In the genomic region with DNA sequence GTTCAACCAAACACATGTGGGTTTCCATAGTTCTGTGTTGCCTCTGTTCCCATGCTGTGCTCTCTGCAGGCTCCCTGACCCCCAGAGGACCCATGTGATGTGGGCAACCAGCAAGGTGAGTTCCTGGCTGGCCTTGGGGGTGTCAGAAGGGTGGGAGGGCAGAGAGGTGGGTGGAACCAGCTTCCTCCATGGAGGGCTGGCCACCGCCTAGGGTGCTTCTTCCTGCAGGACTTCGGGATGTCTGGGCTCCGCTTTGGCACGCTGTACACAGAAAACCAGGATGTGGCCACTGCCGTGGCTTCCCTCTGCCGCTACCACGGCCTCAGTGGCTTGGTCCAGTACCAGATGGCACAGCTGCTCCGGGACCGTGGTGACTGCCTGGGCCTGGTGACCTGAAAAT, we compare ENCODE assay signal across 32 cellular contexts. TPM values are rescaled to one million over a fixed set of nuclear protein-coding genes. Genes with fewer than 3 reads are reported as not detected.
DNase-seq lines count a peak whose midpoint lies in the region; ATAC-seq, FAIRE-seq and TF ChIP-seq lines count a peak whose summit lies in the region.
"Had no signal": no experiment of that assay in that cellular context is flagged by ENCODE, and none has a peak within 500 bp of the region (broad histone marks: within the 10 kb centered on the region; RNA-seq: fewer than 3 reads in every experiment).

No MANE protein-coding gene starts in this region.

- H3K4me2 ChIP-seq in IMR-90 (ENCODE audit: low read depth, low read length) (no peak overlapping the region), H1 (ENCODE audit: insufficient read depth in 1 of 2, low read depth in 2 of 2, low read length in 2 of 2) (no peak overlapping the region)
- H3K4me2 ChIP-seq: BLaER1 had no signal

- no peak for TF ChIP-seq POLR2A in IMR-90 (IDR thresholded peaks at IDR 0.05; ENCODE audit: low read depth, low read length)
- TF ChIP-seq POLR2A in H1 (IDR thresholded peaks at IDR 0.05; ENCODE audit: control extremely low read depth in 1 of 2, low read depth in 2 of 2, low read length in 2 of 2) = no peak

- in situ Hi-C loops in IMR-90 (cut with MboI; ENCODE audit: low sequenced_read_pairs) = no loop called here

- H3K27me3 Mint-ChIP-seq in osteocyte (ENCODE audit: unreplicated experiment) = peaks cover 39% of the 10 kb centered on the region
- H3K27me3 Mint-ChIP-seq: CD4-positive, alpha-beta memory T cell; CD4-positive, CD25-positive, alpha-beta regulatory T cell had no signal

- H2AFZ ChIP-seq in IMR-90 (replicated peaks; ENCODE audit: low read length, poor library complexity) (no peak overlapping the region), H1 (ENCODE audit: low read length) (no peak overlapping the region)

- no peak overlapping the region for H3K56ac ChIP-seq in IMR-90 (ENCODE audit: extremely low read depth, insufficient read depth, low read length)
- H3K56ac ChIP-seq in H1 (replicated peaks; ENCODE audit: insufficient read length, low read depth, low read length) = no peak overlapping the region

- DNase-seq in IMR-90 (no peak), H1 (ENCODE audit: low read depth in 1 of 2, low spot score in 2 of 2) (no peak), osteocyte (ENCODE audit: extremely low spot score, unreplicated experiment) (peak; percentile 76), activated T-cell treated with anti-CD3 and anti-CD28 coated beads for 4 hours (no peak), upper lobe of right lung (no peak)
- no peak for DNase-seq in stimulated activated CD4-positive, alpha-beta T cell treated with anti-CD3 and anti-CD28 coated beads, Interleukin-4, amount 100 ng/mL, for 24 hours
- DNase-seq: 8988T; ACHN; BE2C; C1 segment of cervical spinal cord; CD4-positive, alpha-beta memory T cell; CD4-positive, CD25-positive, alpha-beta regulatory T cell; CD8-positive, alpha-beta memory T cell; COR-L47; DMS 273 treated with DMSO at 0.1 percent for 48 hours; DMS153; DMS53; DMS79; DND-41; EL; GDM1 had no signal

- H3K79me1 ChIP-seq in IMR-90 (ENCODE audit: low read depth in 1 of 2, low read length in 2 of 2) (no peaks in the 10 kb centered on the region), H1 (ENCODE audit: low read depth, low read length) (no peaks in the 10 kb centered on the region)

- TF ChIP-seq RAD21 in IMR-90 (IDR thresholded peaks at IDR 0.05; ENCODE audit: low read length) = no peak
- TF ChIP-seq RAD21 in H1 (IDR thresholded peaks at IDR 0.05 in 1 of 2, conservative IDR thresholded peaks at IDR 0.05 in 1 of 2; ENCODE audit: low read depth in 2 of 2, low read length in 2 of 2) = no peak

- no peaks in the 10 kb centered on the region for H3K9me1 ChIP-seq in IMR-90 (ENCODE audit: insufficient read depth, low read length)

- H3K79me2 ChIP-seq in H1 (ENCODE audit: control insufficient read depth in 1 of 2, insufficient read depth in 2 of 2, low read length in 2 of 2) = no peaks in the 10 kb centered on the region

- H3K36me3 ChIP-seq in IMR-90 (ENCODE audit: control insufficient read depth, insufficient read depth, low read length) (no peaks in the 10 kb centered on the region), H1 (ENCODE audit: control insufficient read depth in 2 of 4, insufficient read depth in 4 of 4, low read length in 3 of 4) (no peaks in the 10 kb centered on the region), upper lobe of right lung (peaks cover 16% of the 10 kb centered on the region)
- H3K36me3 ChIP-seq: BE2C, BLaER1 had no signal

- H2AK5ac ChIP-seq in IMR-90 (ENCODE audit: low read depth, low read length) (no peak overlapping the region), H1 (ENCODE audit: low read depth, low read length) (no peak overlapping the region)

- no peaks in the 10 kb centered on the region for H4K20me1 ChIP-seq in IMR-90 (ENCODE audit: insufficient read depth, low read length)
- no peaks in the 10 kb centered on the region for H4K20me1 ChIP-seq in H1 (replicated peaks in 1 of 2; ENCODE audit: control insufficient read depth in 1 of 2, insufficient read depth in 2 of 2, low read length in 2 of 2)
- H4K20me1 ChIP-seq: BLaER1 had no signal

- FAIRE-seq in H1 (lab: Jason Lieb, UNC) = no peak
- FAIRE-seq: A204.1, GM12878, GM12892, GM18507 had no signal

- H3K27me3 ChIP-seq in IMR-90 (ENCODE audit: control insufficient read depth, insufficient read depth, low read length) (no peaks in the 10 kb centered on the region; the same call in 1 of the 2 replicates), H1 (replicated peaks in 1 of 4; ENCODE audit: control insufficient read depth in 3 of 4, extremely low read depth in 1 of 4, insufficient read depth in 3 of 4, low read length in 3 of 4) (no peaks in the 10 kb centered on the region), upper lobe of right lung (no peaks in the 10 kb centered on the region)
- H3K27me3 ChIP-seq: BE2C, BLaER1 had no signal

- H3K14ac ChIP-seq in IMR-90 (replicated peaks; ENCODE audit: low read depth, low read length) (no peak overlapping the region), H1 (ENCODE audit: insufficient read length) (no peak overlapping the region)

- 96% methylated on average over 4 of the region's 9 CpGs; no CpG with 5 or more reads in 1 of the 2 experiments for WGBS in IMR-90 (ENCODE audit: extremely low coverage in 2 of 2, insufficient read length in 1 of 2), 2 experiments
- 93% methylated on average over 9 of the region's 9 CpGs; no CpG with 5 or more reads in 1 of the 2 experiments for WGBS in H1 (ENCODE audit: extremely low coverage in 1 of 2, insufficient coverage in 1 of 2, insufficient read length in 1 of 2, insufficient replicate concordance in 2 of 2, low coverage in 1 of 2, low lambda C conversion rate in 2 of 2, missing lambda C conversion rate in 1 of 2), 2 experiments

- no peak overlapping the region for H3K27ac Mint-ChIP-seq in osteocyte (ENCODE audit: unreplicated experiment)
- H3K27ac Mint-ChIP-seq: CD14-positive monocyte; CD4-positive, CD25-positive, alpha-beta regulatory T cell; CD8-positive, alpha-beta memory T cell had no signal

- no TSS peak for BruUV-seq in IMR-90 (replicated peaks; lab: Mats Ljungman, UMichigan)

- H3K4me3 ChIP-seq in IMR-90 (ENCODE audit: insufficient read depth, low read depth, low read length) (no peak overlapping the region), H1 (ENCODE audit: extremely low read depth in 1 of 4, insufficient read depth in 2 of 4, low read depth in 3 of 4, low read length in 4 of 4) (no peak overlapping the region), upper lobe of right lung (no peak overlapping the region)
- H3K4me3 ChIP-seq: BLaER1, GM12878 had no signal

- H3K9ac ChIP-seq in IMR-90 (ENCODE audit: low read depth, low read length) (no peak overlapping the region), H1 (replicated peaks in 1 of 4; ENCODE audit: extremely low read depth in 1 of 4, low read depth in 3 of 4, low read length in 3 of 4) (no peak overlapping the region)
- H3K9ac ChIP-seq: BLaER1 had no signal

- no peak overlapping the region for H2BK15ac ChIP-seq in IMR-90 (ENCODE audit: low read depth, low read length)
- no peak overlapping the region for H2BK15ac ChIP-seq in H1 (ENCODE audit: low read length)

- H2BK20ac ChIP-seq in IMR-90 (ENCODE audit: low read depth, low read length) = no peak overlapping the region
- no peak overlapping the region for H2BK20ac ChIP-seq in H1 (ENCODE audit: low read length)

- intact Hi-C loops in IMR-90 (cut with micrococcal nuclease) = no loop called here
- intact Hi-C loops in upper lobe of right lung (cut with DNase I) = no loop called here

- TF ChIP-seq CTCF in IMR-90 (conservative IDR thresholded peaks at IDR 0.05; ENCODE audit: low read depth, low read length) (no peak), H1 (IDR thresholded peaks at IDR 0.05; ENCODE audit: control extremely low read depth in 1 of 3, insufficient read depth in 1 of 3, low read depth in 1 of 3, low read length in 3 of 3) (no peak), osteocyte (IDR thresholded peaks at IDR 0.05) (no peak), upper lobe of right lung (IDR thresholded peaks at IDR 0.05) (no peak)

- H4K91ac ChIP-seq in IMR-90 (ENCODE audit: insufficient read depth, low read depth, low read length) = no peak overlapping the region
- no peak overlapping the region for H4K91ac ChIP-seq in H1 (replicated peaks; ENCODE audit: insufficient read length, low read length)

- H2AK9ac ChIP-seq in IMR-90 (replicated peaks; ENCODE audit: low read depth, low read length, poor library complexity) = peak overlapping the region; percentile 78

- no peak overlapping the region for H3K23ac ChIP-seq in IMR-90 (ENCODE audit: low read depth, low read length)
- H3K23ac ChIP-seq in H1 (ENCODE audit: insufficient read length) = no peak overlapping the region

- H3K9me3 ChIP-seq in IMR-90 (ENCODE audit: control insufficient read depth, insufficient read depth, low read length) (no peaks in the 10 kb centered on the region), H1 (ENCODE audit: insufficient read depth in 2 of 2, low read depth in 1 of 2, low read length in 1 of 2) (no peaks in the 10 kb centered on the region), upper lobe of right lung (no peaks in the 10 kb centered on the region)
- H3K9me3 ChIP-seq: BE2C, BLaER1 had no signal

- no peaks in the 10 kb centered on the region for H3K23me2 ChIP-seq in H1 (ENCODE audit: low read depth, low read length)

- H2BK12ac ChIP-seq in H1 (ENCODE audit: low read depth, low read length) = no peak overlapping the region

- POLR2A ChIA-PET in IMR-90 (lab: Charles Lee; ENCODE audit: unreplicated experiment) (no interaction called here), H1 (lab: Charles Lee; ENCODE audit: partially characterized antibody) (interaction anchor here (0.7 to 0.9 kb wide), 2 partner anchors 11 to 73 kb away, joined by 3 read pairs; no protein-coding TSS in a partner anchor)

- peaks cover 5% of the 10 kb centered on the region for H3K9me3 Mint-ChIP-seq in osteocyte (ENCODE audit: unreplicated experiment)

- no peak overlapping the region for H3K4me3 Mint-ChIP-seq in osteocyte (ENCODE audit: unreplicated experiment)
- H3K4me3 Mint-ChIP-seq: CD14-positive monocyte; CD4-positive, alpha-beta memory T cell; CD4-positive, CD25-positive, alpha-beta regulatory T cell; CD8-positive, alpha-beta memory T cell had no signal

- H2BK5ac ChIP-seq in IMR-90 (ENCODE audit: low read depth, low read length, poor library complexity, severe bottlenecking) (no peak overlapping the region), H1 (ENCODE audit: low read depth, low read length) (no peak overlapping the region)

- H2BK120ac ChIP-seq in IMR-90 (ENCODE audit: low read depth, low read length) = no peak overlapping the region
- H2BK120ac ChIP-seq in H1 (replicated peaks; ENCODE audit: low read depth, low read length) = no peak overlapping the region

- CTCF ChIA-PET in IMR-90 (lab: Yijun Ruan, JAX) (no interaction called here), H1 (lab: Charles Lee; ENCODE audit: partially characterized antibody) (interaction anchor here (1.2 to 3.6 kb wide), 3 partner anchors 10 to 24 kb away, joined by 3 to 13 read pairs (median 9); partner anchors contain the start of gene EXT2)

- H3K4me1 Mint-ChIP-seq in osteocyte (ENCODE audit: unreplicated experiment) = no peaks in the 10 kb centered on the region
- H3K4me1 Mint-ChIP-seq: CD14-positive monocyte; CD4-positive, alpha-beta memory T cell; CD4-positive, CD25-positive, alpha-beta regulatory T cell; CD8-positive, alpha-beta memory T cell had no signal

- peaks cover 4% of the 10 kb centered on the region for H3K36me3 Mint-ChIP-seq in osteocyte (ENCODE audit: unreplicated experiment)

- no peak overlapping the region for H3K27ac ChIP-seq in IMR-90 (ENCODE audit: insufficient read depth, low read length)
- H3K27ac ChIP-seq in H1 (ENCODE audit: low read depth, low read length) = no peak overlapping the region
- H3K27ac ChIP-seq in upper lobe of right lung = no peak overlapping the region
- H3K27ac ChIP-seq: BLaER1 had no signal

- H3K18ac ChIP-seq in IMR-90 (ENCODE audit: low read depth, low read length) = no peak overlapping the region
- no peak overlapping the region for H3K18ac ChIP-seq in H1 (ENCODE audit: extremely low read depth, low read length)

- H3K4me1 ChIP-seq in IMR-90 (ENCODE audit: control insufficient read depth, insufficient read depth, low read length) = no peaks in the 10 kb centered on the region
- peaks cover 0 to 5% (median 2%) of the 10 kb centered on the region in 4 experiments; a peak in 2 of 7 replicates for H3K4me1 ChIP-seq in H1 (replicated peaks in 1 of 4; ENCODE audit: control insufficient read depth in 3 of 4, insufficient read depth in 4 of 4, low read length in 3 of 4)
- no peaks in the 10 kb centered on the region for H3K4me1 ChIP-seq in upper lobe of right lung
- H3K4me1 ChIP-seq: BE2C, BLaER1 had no signal

- dilution Hi-C loops in IMR-90 (cut with HindIII; ENCODE audit: low sequenced_read_pairs, unreplicated experiment) = no loop called here

- H4K5ac ChIP-seq in IMR-90 (ENCODE audit: low read depth, low read length) = no peak overlapping the region
- H4K5ac ChIP-seq in H1 (ENCODE audit: insufficient read length, low read depth, low read length) = no peak overlapping the region

- no peak for TF ChIP-seq EP300 in H1 (IDR thresholded peaks at IDR 0.05; ENCODE audit: borderline replicate concordance in 1 of 2, low read depth in 2 of 2, low read length in 2 of 2)

- H4K8ac ChIP-seq in IMR-90 (ENCODE audit: low read depth in 2 of 2, low read length in 2 of 2) = no peak overlapping the region
- peak overlapping the region; percentile 3; the same call in 1 of the 2 replicates for H4K8ac ChIP-seq in H1 (ENCODE audit: extremely low read depth, insufficient read depth, low read length)

- H3K4ac ChIP-seq in IMR-90 (ENCODE audit: low read depth, low read length) (no peak overlapping the region), H1 (replicated peaks; ENCODE audit: insufficient read length, low read depth, low read length) (no peak overlapping the region)

- ATAC-seq in IMR-90 (ENCODE audit: low read depth) (no peak), SK-N-SH treated with all-trans-retinoic acid at 6 μM for 48 hours (no peak), upper lobe of right lung (no peak)
- ATAC-seq: GM12878 had no signal

RNA-seq across cellular contexts. Expression of gene EXT2, which starts 14.5 kb away (rescaled TPM):
- total RNA-seq in IMR-90 (2012; rRNA removed) (66.1 and 85.3 TPM in 2 replicates), osteocyte (99.1 and 102 TPM in 2 replicates), upper lobe of right lung (61.2 TPM)
- polyA plus RNA-seq in IMR-90 (2012; rRNA removed) (68.5 and 75.0 TPM in 2 replicates), H1 (2011; rRNA removed) (28.6 and 29.8 TPM in 2 replicates)
- polyA plus RNA-seq in IMR-90 (2012; cell fraction: cytosol; rRNA removed) = 56.0 and 72.5 TPM in 2 replicates
- 36.7 and 41.2 TPM in 2 replicates for polyA plus RNA-seq in IMR-90 (2012; cell fraction: nucleus; rRNA removed; ENCODE audit: low replicate concordance)
- total RNA-seq in H1 (2021; fragmentation: NEBNext Ultra II Directional; extraction: Animal tissue kit (Norgen Biotek cat#: 25700)) = 38.9 and 42.8 TPM in 2 replicates
- polyA plus RNA-seq in H1 (2011; cell fraction: cytosol; rRNA removed) = 36.9 TPM
- 44.7 TPM for polyA plus RNA-seq in H1 (2011; cell fraction: nucleus; rRNA removed)
- polyA plus RNA-seq in H1 (2012, experiment 1 of 2) = 29.6 to 32.4 TPM (median 30.4 TPM) in 4 replicates
- 23.8 TPM for polyA plus RNA-seq in H1 (2012, experiment 2 of 2)
- 45.1 TPM for polyA plus RNA-seq in H1 (2013, experiment 1 of 2)
- 44.1 TPM for polyA plus RNA-seq in H1 (2013, experiment 2 of 2)
- polyA minus RNA-seq in H1 (2011; rRNA and poly(A)+ RNA removed) = 80.5 and 98.2 TPM in 2 replicates
- polyA minus RNA-seq in H1 (2011; cell fraction: cytosol; rRNA and poly(A)+ RNA removed) = 24.1 TPM
- polyA minus RNA-seq in H1 (2011; cell fraction: nucleus; rRNA and poly(A)+ RNA removed) = 86.1 TPM

RNA-seq across cellular contexts. Expression of gene ACCS, which starts 14.9 kb away (rescaled TPM):
- total RNA-seq in IMR-90 (2012; rRNA removed) (1.4 and 1.8 TPM in 2 replicates), osteocyte (4.3 and 4.5 TPM in 2 replicates), upper lobe of right lung (32.2 TPM)
- polyA plus RNA-seq in IMR-90 (2012; rRNA removed) (6.0 and 7.3 TPM in 2 replicates), H1 (2011; rRNA removed) (8.0 and 8.5 TPM in 2 replicates)
- polyA plus RNA-seq in IMR-90 (2012; cell fraction: cytosol; rRNA removed) = 2.0 and 2.8 TPM in 2 replicates
- 83.3 and 91.5 TPM in 2 replicates for polyA plus RNA-seq in IMR-90 (2012; cell fraction: nucleus; rRNA removed; ENCODE audit: low replicate concordance)
- total RNA-seq in H1 (2021; fragmentation: NEBNext Ultra II Directional; extraction: Animal tissue kit (Norgen Biotek cat#: 25700)) = 4.3 and 6.0 TPM in 2 replicates
- 11.0 TPM for polyA plus RNA-seq in H1 (2011; cell fraction: cytosol; rRNA removed)
- polyA plus RNA-seq in H1 (2011; cell fraction: nucleus; rRNA removed) = 57.1 TPM
- 6.6 to 11.9 TPM (median 8.6 TPM) in 4 replicates for polyA plus RNA-seq in H1 (2012, experiment 1 of 2)
- 2.6 TPM for polyA plus RNA-seq in H1 (2012, experiment 2 of 2)
- 5.3 TPM for polyA plus RNA-seq in H1 (2013, experiment 1 of 2)
- polyA plus RNA-seq in H1 (2013, experiment 2 of 2) = 2.9 TPM
- polyA minus RNA-seq in H1 (2011; rRNA and poly(A)+ RNA removed) = 7.3 and 7.9 TPM in 2 replicates
- polyA minus RNA-seq in H1 (2011; cell fraction: cytosol; rRNA and poly(A)+ RNA removed) = 4.5 TPM
- polyA minus RNA-seq in H1 (2011; cell fraction: nucleus; rRNA and poly(A)+ RNA removed) = 16.4 TPM
- total RNA-seq: G401 had no signal

RNA-seq across cellular contexts. Expression of gene ACCSL, which starts 33.2 kb away (rescaled TPM):
- total RNA-seq in IMR-90 (2012; rRNA removed) (not detected in 2 replicates), osteocyte (not detected in 2 replicates), upper lobe of right lung (not detected)
- polyA plus RNA-seq in IMR-90 (2012; rRNA removed) (not detected in 2 replicates), H1 (2011; rRNA removed) (not detected in 2 replicates)
- not detected in 2 replicates for polyA plus RNA-seq in IMR-90 (2012; cell fraction: cytosol; rRNA removed)
- polyA plus RNA-seq in IMR-90 (2012; cell fraction: nucleus; rRNA removed; ENCODE audit: low replicate concordance) = not detected in 2 replicates
- total RNA-seq in H1 (2021; fragmentation: NEBNext Ultra II Directional; extraction: Animal tissue kit (Norgen Biotek cat#: 25700)) = not detected in 2 replicates
- not detected for polyA plus RNA-seq in H1 (2011; cell fraction: cytosol; rRNA removed)
- not detected for polyA plus RNA-seq in H1 (2011; cell fraction: nucleus; rRNA removed)
- polyA plus RNA-seq in H1 (2012, experiment 1 of 2) = not detected in 4 replicates
- polyA plus RNA-seq in H1 (2012, experiment 2 of 2) = not detected
- not detected for polyA plus RNA-seq in H1 (2013, experiment 1 of 2)
- not detected for polyA plus RNA-seq in H1 (2013, experiment 2 of 2)
- polyA minus RNA-seq in H1 (2011; rRNA and poly(A)+ RNA removed) = not detected in 2 replicates
- polyA minus RNA-seq in H1 (2011; cell fraction: cytosol; rRNA and poly(A)+ RNA removed) = not detected
- polyA minus RNA-seq in H1 (2011; cell fraction: nucleus; rRNA and poly(A)+ RNA removed) = not detected
- total RNA-seq: A673; CD4-positive, alpha-beta memory T cell; CD4-positive, CD25-positive, alpha-beta regulatory T cell; CD8-positive, alpha-beta memory T cell; Daoy; G401; GM12878 had no signal
- polyA plus RNA-seq: AG04450; CD14-positive monocyte; CD4-positive, alpha-beta memory T cell; CD4-positive, CD25-positive, alpha-beta regulatory T cell; CD8-positive, alpha-beta memory T cell had no signal
